ENCODE assay signal across 1 cellular context in genomic region chr2:38095996-38096861, GRCh38.
TF ChIP-seq lines count a peak whose summit lies in the region.

No MANE protein-coding gene starts in this region.

TF ChIP-seq in HepG2, 621 proteins besides CTCF, POLR2A, EP300 and RAD21 (continued from another document):
- TF ChIP-seq ZHX1 (CRISPR knock-in tag; IDR thresholded peaks at IDR 0.05; ENCODE audit: low read depth) = no peak
- no peak for TF ChIP-seq SOX5 (CRISPR knock-in tag; IDR thresholded peaks at IDR 0.05; ENCODE audit: borderline replicate concordance)
- no peak for TF ChIP-seq MBNL3 (CRISPR knock-in tag; conservative IDR thresholded peaks at IDR 0.05)
- no peak for TF ChIP-seq ZNF496 (CRISPR knock-in tag; IDR thresholded peaks at IDR 0.05; ENCODE audit: insufficient replicate concordance)
- TF ChIP-seq ZNF543 (CRISPR knock-in tag; IDR thresholded peaks at IDR 0.05) = no peak
- no peak for TF ChIP-seq ZNF138 (CRISPR knock-in tag; IDR thresholded peaks at IDR 0.05; ENCODE audit: low read depth)
